ENCODE assay signal across 1 cellular context in genomic region chr17:7841622-7842379, GRCh38.
TF ChIP-seq lines count a peak whose summit lies in the region.

No MANE protein-coding gene starts in this region.

TF ChIP-seq in HepG2, 621 proteins besides CTCF, POLR2A, EP300 and RAD21 (continued from another document and continues in another):
- peak; percentile 36; the same call in 1 of the 2 replicates for TF ChIP-seq ZNF281 (CRISPR knock-in tag; IDR thresholded peaks at IDR 0.05; ENCODE audit: borderline replicate concordance)
- peak; percentile 34 for TF ChIP-seq HNRNPK (IDR thresholded peaks at IDR 0.05; ENCODE audit: low read depth, low read length, poor library complexity, severe bottlenecking)
- TF ChIP-seq, protein P1, sequence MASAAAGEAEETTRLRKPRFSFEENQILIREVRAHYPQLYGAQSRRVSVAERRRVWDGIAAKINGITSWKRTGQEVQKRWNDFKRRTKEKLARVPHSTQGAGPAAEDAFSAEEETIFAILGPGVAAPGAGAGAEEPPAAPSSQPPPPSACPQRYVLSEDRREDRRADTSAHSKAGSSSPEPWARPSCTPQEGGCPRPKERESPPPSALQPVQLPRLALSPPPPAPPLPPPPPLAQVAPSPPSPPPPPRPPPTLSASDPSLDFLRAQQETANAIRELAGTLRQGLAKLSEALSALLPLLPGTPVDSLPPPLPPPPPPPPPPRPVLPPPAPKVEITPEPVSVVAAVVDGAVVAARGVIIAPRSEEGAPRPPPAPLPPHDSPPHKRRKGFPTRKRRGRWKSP (CRISPR knock-in tag; IDR thresholded peaks at IDR 0.05) = 0 out of 2 replicates have a peak, but pooled peaks have one; percentile 36
- no peak for TF ChIP-seq ZNF253 (CRISPR knock-in tag; IDR thresholded peaks at IDR 0.05; ENCODE audit: borderline replicate concordance)
- TF ChIP-seq SIN3A (IDR thresholded peaks at IDR 0.05; ENCODE audit: borderline replicate concordance, low read depth, low read length) = peak; percentile 77; the same call in 1 of the 2 replicates
- TF ChIP-seq RXRA (CRISPR knock-in tag; IDR thresholded peaks at IDR 0.05) = 0 out of 2 replicates have a peak, but pooled peaks have one; percentile 33
- TF ChIP-seq YEATS2 (CRISPR knock-in tag; IDR thresholded peaks at IDR 0.05; ENCODE audit: borderline replicate concordance) = peak; percentile 69
- no peak; the same call in 1 of the 2 replicates for TF ChIP-seq THRA (CRISPR knock-in tag; IDR thresholded peaks at IDR 0.05; ENCODE audit: borderline replicate concordance)
- TF ChIP-seq SAFB2 (CRISPR knock-in tag; IDR thresholded peaks at IDR 0.05; ENCODE audit: borderline replicate concordance, low read depth) = peak; percentile 27; the same call in 1 of the 2 replicates
- TF ChIP-seq GABPA (IDR thresholded peaks at IDR 0.05; ENCODE audit: low read depth, low read length) = no peak
- 0 out of 2 replicates have a peak, but pooled peaks have one; percentile 50 for TF ChIP-seq GABPA (CRISPR knock-in tag; IDR thresholded peaks at IDR 0.05; ENCODE audit: low read depth)
- TF ChIP-seq SRY (CRISPR knock-in tag; IDR thresholded peaks at IDR 0.05) = peak; percentile 50; the same call in 1 of the 2 replicates
- 0 out of 2 replicates have a peak, but pooled peaks have one; percentile 39 for TF ChIP-seq ZSCAN5A (CRISPR knock-in tag; IDR thresholded peaks at IDR 0.05; ENCODE audit: borderline replicate concordance)
- TF ChIP-seq LCORL (IDR thresholded peaks at IDR 0.05) = no peak
- peak; percentile 27; the same call in 1 of the 2 replicates for TF ChIP-seq LCORL (CRISPR knock-in tag; IDR thresholded peaks at IDR 0.05)
- TF ChIP-seq, protein P2, sequence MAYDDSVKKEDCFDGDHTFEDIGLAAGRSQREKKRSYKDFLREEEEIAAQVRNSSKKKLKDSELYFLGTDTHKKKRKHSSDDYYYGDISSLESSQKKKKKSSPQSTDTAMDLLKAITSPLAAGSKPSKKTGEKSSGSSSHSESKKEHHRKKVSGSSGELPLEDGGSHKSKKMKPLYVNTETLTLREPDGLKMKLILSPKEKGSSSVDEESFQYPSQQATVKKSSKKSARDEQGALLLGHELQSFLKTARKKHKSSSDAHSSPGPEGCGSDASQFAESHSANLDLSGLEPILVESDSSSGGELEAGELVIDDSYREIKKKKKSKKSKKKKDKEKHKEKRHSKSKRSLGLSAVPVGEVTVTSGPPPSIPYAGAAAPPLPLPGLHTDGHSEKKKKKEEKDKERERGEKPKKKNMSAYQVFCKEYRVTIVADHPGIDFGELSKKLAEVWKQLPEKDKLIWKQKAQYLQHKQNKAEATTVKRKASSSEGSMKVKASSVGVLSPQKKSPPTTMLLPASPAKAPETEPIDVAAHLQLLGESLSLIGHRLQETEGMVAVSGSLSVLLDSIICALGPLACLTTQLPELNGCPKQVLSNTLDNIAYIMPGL (CRISPR knock-in tag; IDR thresholded peaks at IDR 0.05; ENCODE audit: borderline replicate concordance in 1 of 2, low read depth in 1 of 2) = peak in 1 of 2 experiments; percentile 61; a peak in 1 of 4 replicates
- TF ChIP-seq, protein P3, sequence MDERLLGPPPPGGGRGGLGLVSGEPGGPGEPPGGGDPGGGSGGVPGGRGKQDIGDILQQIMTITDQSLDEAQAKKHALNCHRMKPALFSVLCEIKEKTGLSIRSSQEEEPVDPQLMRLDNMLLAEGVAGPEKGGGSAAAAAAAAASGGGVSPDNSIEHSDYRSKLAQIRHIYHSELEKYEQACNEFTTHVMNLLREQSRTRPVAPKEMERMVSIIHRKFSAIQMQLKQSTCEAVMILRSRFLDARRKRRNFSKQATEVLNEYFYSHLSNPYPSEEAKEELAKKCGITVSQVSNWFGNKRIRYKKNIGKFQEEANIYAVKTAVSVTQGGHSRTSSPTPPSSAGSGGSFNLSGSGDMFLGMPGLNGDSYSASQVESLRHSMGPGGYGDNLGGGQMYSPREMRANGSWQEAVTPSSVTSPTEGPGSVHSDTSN (CRISPR knock-in tag; IDR thresholded peaks at IDR 0.05) = no peak
- TF ChIP-seq ZNF775 (CRISPR knock-in tag; IDR thresholded peaks at IDR 0.05; ENCODE audit: borderline replicate concordance) = 0 out of 2 replicates have a peak, but pooled peaks have one; percentile 64
- TF ChIP-seq, protein P4, sequence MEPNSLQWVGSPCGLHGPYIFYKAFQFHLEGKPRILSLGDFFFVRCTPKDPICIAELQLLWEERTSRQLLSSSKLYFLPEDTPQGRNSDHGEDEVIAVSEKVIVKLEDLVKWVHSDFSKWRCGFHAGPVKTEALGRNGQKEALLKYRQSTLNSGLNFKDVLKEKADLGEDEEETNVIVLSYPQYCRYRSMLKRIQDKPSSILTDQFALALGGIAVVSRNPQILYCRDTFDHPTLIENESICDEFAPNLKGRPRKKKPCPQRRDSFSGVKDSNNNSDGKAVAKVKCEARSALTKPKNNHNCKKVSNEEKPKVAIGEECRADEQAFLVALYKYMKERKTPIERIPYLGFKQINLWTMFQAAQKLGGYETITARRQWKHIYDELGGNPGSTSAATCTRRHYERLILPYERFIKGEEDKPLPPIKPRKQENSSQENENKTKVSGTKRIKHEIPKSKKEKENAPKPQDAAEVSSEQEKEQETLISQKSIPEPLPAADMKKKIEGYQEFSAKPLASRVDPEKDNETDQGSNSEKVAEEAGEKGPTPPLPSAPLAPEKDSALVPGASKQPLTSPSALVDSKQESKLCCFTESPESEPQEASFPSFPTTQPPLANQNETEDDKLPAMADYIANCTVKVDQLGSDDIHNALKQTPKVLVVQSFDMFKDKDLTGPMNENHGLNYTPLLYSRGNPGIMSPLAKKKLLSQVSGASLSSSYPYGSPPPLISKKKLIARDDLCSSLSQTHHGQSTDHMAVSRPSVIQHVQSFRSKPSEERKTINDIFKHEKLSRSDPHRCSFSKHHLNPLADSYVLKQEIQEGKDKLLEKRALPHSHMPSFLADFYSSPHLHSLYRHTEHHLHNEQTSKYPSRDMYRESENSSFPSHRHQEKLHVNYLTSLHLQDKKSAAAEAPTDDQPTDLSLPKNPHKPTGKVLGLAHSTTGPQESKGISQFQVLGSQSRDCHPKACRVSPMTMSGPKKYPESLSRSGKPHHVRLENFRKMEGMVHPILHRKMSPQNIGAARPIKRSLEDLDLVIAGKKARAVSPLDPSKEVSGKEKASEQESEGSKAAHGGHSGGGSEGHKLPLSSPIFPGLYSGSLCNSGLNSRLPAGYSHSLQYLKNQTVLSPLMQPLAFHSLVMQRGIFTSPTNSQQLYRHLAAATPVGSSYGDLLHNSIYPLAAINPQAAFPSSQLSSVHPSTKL (CRISPR knock-in tag; IDR thresholded peaks at IDR 0.05) = 0 out of 2 replicates have a peak, but pooled peaks have one; percentile 26
- peak; percentile 14; the same call in 1 of the 2 replicates for TF ChIP-seq MEIS2 (CRISPR knock-in tag; IDR thresholded peaks at IDR 0.05)
- TF ChIP-seq GATAD1 (CRISPR knock-in tag; IDR thresholded peaks at IDR 0.05) = peak; percentile 42; the same call in 1 of the 2 replicates
- TF ChIP-seq MEIS1 (CRISPR knock-in tag; IDR thresholded peaks at IDR 0.05; ENCODE audit: borderline replicate concordance) = peak; percentile 42; the same call in 1 of the 2 replicates
- TF ChIP-seq ZNF652 (CRISPR knock-in tag; IDR thresholded peaks at IDR 0.05; ENCODE audit: borderline replicate concordance, low read depth) = peak; percentile 99
- peak; percentile 35; the same call in 1 of the 2 replicates for TF ChIP-seq MAZ (IDR thresholded peaks at IDR 0.05; ENCODE audit: borderline replicate concordance, low read depth, low read length)
- peak; percentile 76 for TF ChIP-seq MAZ (CRISPR knock-in tag; IDR thresholded peaks at IDR 0.05; ENCODE audit: low read depth)
- no peak for TF ChIP-seq ZNF207 (IDR thresholded peaks at IDR 0.05; ENCODE audit: borderline replicate concordance)
- TF ChIP-seq SSRP1 (CRISPR knock-in tag; IDR thresholded peaks at IDR 0.05) = peak; percentile 95
- peak; percentile 87 for TF ChIP-seq AGO2 (optimal IDR thresholded peaks at IDR 0.05; ENCODE audit: low read depth, low read length)
- TF ChIP-seq NCOR1 (IDR thresholded peaks at IDR 0.05; ENCODE audit: borderline replicate concordance, low read length) = peak; percentile 24; the same call in 1 of the 2 replicates
- no peak for TF ChIP-seq ZNF367 (CRISPR knock-in tag; IDR thresholded peaks at IDR 0.05; ENCODE audit: borderline replicate concordance)
- TF ChIP-seq, protein P5, sequence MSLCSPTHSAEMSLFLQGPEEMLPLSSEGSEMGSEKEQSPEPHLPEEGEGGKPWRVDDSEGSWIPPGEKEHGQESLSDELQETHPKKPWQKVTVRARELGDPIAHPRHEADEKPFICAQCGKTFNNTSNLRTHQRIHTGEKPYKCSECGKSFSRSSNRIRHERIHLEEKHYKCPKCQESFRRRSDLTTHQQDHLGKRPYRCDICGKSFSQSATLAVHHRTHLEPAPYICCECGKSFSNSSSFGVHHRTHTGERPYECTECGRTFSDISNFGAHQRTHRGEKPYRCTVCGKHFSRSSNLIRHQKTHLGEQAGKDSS (CRISPR knock-in tag; IDR thresholded peaks at IDR 0.05; ENCODE audit: borderline replicate concordance, low read depth) = peak; percentile 60; the same call in 1 of the 2 replicates
- no peak for TF ChIP-seq MATR3 (CRISPR knock-in tag; IDR thresholded peaks at IDR 0.05)
